In the genomic region with DNA sequence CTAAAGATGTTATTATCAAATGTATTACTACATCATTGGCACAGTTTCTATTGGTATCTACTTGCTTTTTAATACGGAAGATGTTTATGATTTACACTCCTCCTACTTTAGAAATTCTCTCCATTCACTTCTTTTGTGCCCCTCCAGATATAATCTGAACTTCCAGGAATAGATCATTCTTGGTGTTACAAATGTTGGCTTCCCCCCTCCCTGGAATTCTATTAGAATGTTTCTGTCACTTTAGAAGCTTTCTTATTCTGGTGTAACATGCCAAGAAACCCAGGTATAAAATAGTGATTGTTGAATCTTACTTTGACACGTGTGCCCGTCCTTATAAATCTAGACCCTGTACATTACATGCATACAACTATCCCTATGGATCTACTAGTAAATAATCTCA, we compare ENCODE assay signal across 8 cellular contexts. TPM values are rescaled to one million over a fixed set of nuclear protein-coding genes. Genes with fewer than 3 reads are reported as not detected.
A peak's percentile ranks its signal among the peaks of the same experiment; 100 is the strongest.
DNase-seq lines count a peak whose midpoint lies in the region; ATAC-seq and TF ChIP-seq lines count a peak whose summit lies in the region.

No MANE protein-coding gene starts in this region.

- H3K27me3 ChIP-seq in heart left ventricle (no peaks in the 10 kb centered on the region), ascending aorta (no peaks in the 10 kb centered on the region), right lobe of liver (no peaks in the 10 kb centered on the region), upper lobe of right lung (no peaks in the 10 kb centered on the region), prostate gland (replicated peaks; ENCODE audit: insufficient read depth) (no peaks in the 10 kb centered on the region)

- peak overlapping the region in 10 of 12 donors; percentile 75 to 100 (median 96) for H3K4me3 ChIP-seq in heart left ventricle
- peak overlapping the region; percentile 96 to 99 for H3K4me3 ChIP-seq in ascending aorta
- peak overlapping the region in 2 of 3 donors; percentile 96 to 100 for H3K4me3 ChIP-seq in right lobe of liver
- H3K4me3 ChIP-seq in upper lobe of right lung = peak overlapping the region; percentile 90
- H3K4me3 ChIP-seq in prostate gland = peak overlapping the region in 1 of 2 donors; percentile 79

- no peak for TF ChIP-seq CTCF in heart left ventricle (IDR thresholded peaks at IDR 0.05)
- TF ChIP-seq CTCF in ascending aorta (IDR thresholded peaks at IDR 0.05) = no peak
- no peak for TF ChIP-seq CTCF in right lobe of liver (IDR thresholded peaks at IDR 0.05)
- no peak for TF ChIP-seq CTCF in upper lobe of right lung (IDR thresholded peaks at IDR 0.05)
- no peak for TF ChIP-seq CTCF in prostate gland (IDR thresholded peaks at IDR 0.05)

- no peaks in the 10 kb centered on the region for H3K9me3 ChIP-seq in heart left ventricle
- H3K9me3 ChIP-seq in ascending aorta = no peaks in the 10 kb centered on the region
- no peaks in the 10 kb centered on the region for H3K9me3 ChIP-seq in right lobe of liver
- H3K9me3 ChIP-seq in upper lobe of right lung = no peaks in the 10 kb centered on the region
- H3K9me3 ChIP-seq in prostate gland = no peaks in the 10 kb centered on the region

- intact Hi-C loops in heart left ventricle (cut with DNase I) (loop anchor here in 1 of 10 donors (5.0 kb wide), 1 partner anchor 51 kb away; a partner anchor contains a TSS), left cardiac atrium (cut with DNase I) (no loop called here), ascending aorta (cut with DNase I) (loop anchor here (5.0 kb wide), 2 partner anchors 176 to 179 kb away; a partner anchor contains a TSS), right lobe of liver (cut with DNase I) (no loop called here), upper lobe of right lung (cut with DNase I) (no loop called here), prostate gland (cut with DNase I) (no loop called here)

- TF ChIP-seq POLR2A in heart left ventricle (IDR thresholded peaks at IDR 0.05) = no peak
- TF ChIP-seq POLR2A in right lobe of liver (IDR thresholded peaks at IDR 0.05) = no peak
- no peak for TF ChIP-seq POLR2A in prostate gland (IDR thresholded peaks at IDR 0.05)

- WGBS in heart left ventricle, 4 donors = 32 to 37% (median 34%) methylated on average over 3 of the region's 3 CpGs
- 12% methylated on average over 3 of the region's 3 CpGs for WGBS in right lobe of liver (ENCODE audit: insufficient coverage, low coverage, low lambda C conversion rate, missing lambda C conversion rate)
- 18% methylated on average over 3 of the region's 3 CpGs for WGBS in prostate gland

- H3K36me3 ChIP-seq in heart left ventricle (peaks cover 0 to 6% (median 2%) of the 10 kb centered on the region in 9 donors), ascending aorta (peaks cover 0 to 1% of the 10 kb centered on the region in 2 donors), right lobe of liver (no peaks in the 10 kb centered on the region), upper lobe of right lung (no peaks in the 10 kb centered on the region), prostate gland (no peaks in the 10 kb centered on the region)

- H3K4me1 ChIP-seq in heart left ventricle (peaks cover 0 to 35% (median 22%) of the 10 kb centered on the region in 12 donors), ascending aorta (peaks cover 0 to 21% of the 10 kb centered on the region in 2 donors), right lobe of liver (peaks cover 0 to 15% (median 8%) of the 10 kb centered on the region in 4 donors), upper lobe of right lung (peaks cover 19% of the 10 kb centered on the region), prostate gland (replicated peaks) (no peaks in the 10 kb centered on the region)

- DNase-seq in heart left ventricle (no peak), left cardiac atrium (no peak), ascending aorta (ENCODE audit: low spot score in 2 of 2) (no peak), right lobe of liver (no peak), upper lobe of right lung (no peak), occipital lobe (lab: John Stamatoyannopoulos, UW) (no peak), prostate gland (ENCODE audit: low spot score) (no peak)

- ATAC-seq in heart left ventricle (no peak), left cardiac atrium (no peak), right lobe of liver (no peak), upper lobe of right lung (no peak), GM18520 (IDR thresholded peaks at IDR 0.05; ENCODE audit: unreplicated experiment) (no peak)

- H3K27ac ChIP-seq in heart left ventricle (no peak overlapping the region), ascending aorta (peak overlapping the region in 1 of 2 donors; percentile 85), right lobe of liver (no peak overlapping the region), upper lobe of right lung (no peak overlapping the region), prostate gland (no peak overlapping the region)

RNA-seq across cellular contexts. Expression of a gene that starts 1.2 kb away (rescaled TPM):
- 10 to 100 TPM; 15.8 to 26.5 (median 21.2) TPM for total RNA-seq in heart left ventricle
- 10 to 100 TPM; 10.4 to 15.9 TPM for polyA plus RNA-seq in heart left ventricle
- total RNA-seq in left cardiac atrium = 10 to 100 TPM; 23.3 to 23.7 TPM
- 44.8 TPM for total RNA-seq in ascending aorta
- 10 to 100 TPM in 5 of 6 experiments, 1 to 10 TPM in 1; 6.3 to 14.7 (median 12.4) TPM for total RNA-seq in right lobe of liver
- total RNA-seq in upper lobe of right lung = 25.2 TPM
- total RNA-seq in occipital lobe = 36.0 TPM
- 10 to 100 TPM; 36.6 to 38.6 TPM for total RNA-seq in prostate gland

RNA-seq across cellular contexts. Expression of a gene that starts 51.7 kb away (rescaled TPM):
- total RNA-seq in heart left ventricle = 100 to 1,000 TPM; 351 to 854 (median 427) TPM
- 100 to 1,000 TPM; 377 to 956 TPM for polyA plus RNA-seq in heart left ventricle
- 100 to 1,000 TPM; 395 to 505 TPM for total RNA-seq in left cardiac atrium
- 120 TPM for total RNA-seq in ascending aorta
- total RNA-seq in right lobe of liver = 100 to 1,000 TPM; 118 to 672 (median 325) TPM
- 490 TPM for total RNA-seq in upper lobe of right lung
- 317 TPM for total RNA-seq in occipital lobe
- 100 to 1,000 TPM; 423 to 540 TPM for total RNA-seq in prostate gland
